ENCODE assay signal across 10 cellular contexts in the genomic region with DNA sequence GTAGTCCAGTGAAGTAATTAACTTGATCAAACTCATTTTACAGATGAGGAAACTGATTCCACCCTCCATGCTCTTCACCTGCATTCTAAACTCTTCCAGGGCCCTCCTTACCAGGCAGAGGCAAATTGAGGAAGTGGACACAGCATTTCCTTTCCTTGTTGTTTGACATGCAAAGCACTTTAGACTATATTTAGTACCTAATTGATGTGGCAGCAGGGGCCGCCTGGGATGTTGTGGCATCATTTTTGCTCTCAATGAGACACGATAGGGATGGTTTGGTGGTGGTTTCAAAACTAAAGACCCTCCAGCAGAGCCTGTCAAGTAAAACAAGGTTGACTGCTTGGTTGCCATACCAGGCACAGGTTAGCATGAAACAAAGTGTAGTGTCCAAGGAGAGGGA. TPM values are rescaled to one million over a fixed set of nuclear protein-coding genes. Genes with fewer than 3 reads are reported as not detected.
A peak's percentile ranks its signal among the peaks of the same experiment; 100 is the strongest.
DNase-seq lines count a peak whose midpoint lies in the region; ATAC-seq and TF ChIP-seq lines count a peak whose summit lies in the region.
"Had no signal": no experiment of that assay in that cellular context is flagged by ENCODE, and none has a peak within 500 bp of the region (broad histone marks: within the 10 kb centered on the region; RNA-seq: fewer than 3 reads in every experiment).

No MANE protein-coding gene starts in this region.

- H3K27ac Mint-ChIP-seq in stimulated activated naive CD8-positive, alpha-beta T cell treated with anti-CD3 and anti-CD28 coated beads, Interleukin-15, Interleukin-2, amounts not matched to agents 100 ng/mL and 50 ng/mL, for 24 hours, result peak overlapping the region; percentile 52
- H3K27ac Mint-ChIP-seq in IgD-negative memory B cell (peak overlapping the region; percentile 46 to 91 (median 87)), T-helper 17 cell (no peak overlapping the region), type B pancreatic cell (peak overlapping the region; percentile 12)

- H3K4me1 Mint-ChIP-seq in stimulated activated naive CD8-positive, alpha-beta T cell treated with anti-CD3 and anti-CD28 coated beads, Interleukin-15, Interleukin-2, amounts not matched to agents 100 ng/mL and 50 ng/mL, for 24 hours (ENCODE audit: low read depth), result peaks cover 38% of the 10 kb centered on the region
- H3K4me1 Mint-ChIP-seq in IgD-negative memory B cell (peaks cover 45 to 58% (median 53%) of the 10 kb centered on the region in 3 donors), T-helper 17 cell (peaks cover 14% of the 10 kb centered on the region), type B pancreatic cell (ENCODE audit: unreplicated experiment) (peaks cover 9% of the 10 kb centered on the region)

- no peaks in the 10 kb centered on the region for H3K9me3 ChIP-seq in T-helper 17 cell (ENCODE audit: control insufficient read depth, low read length, poor library complexity, severe bottlenecking)

- peaks cover 11% of the 10 kb centered on the region for H3K36me3 Mint-ChIP-seq in stimulated activated naive CD8-positive, alpha-beta T cell treated with anti-CD3 and anti-CD28 coated beads, Interleukin-15, Interleukin-2, amounts not matched to agents 100 ng/mL and 50 ng/mL, for 24 hours (ENCODE audit: low read depth)
- H3K36me3 Mint-ChIP-seq in IgD-negative memory B cell, result peaks cover 11% of the 10 kb centered on the region
- no peaks in the 10 kb centered on the region for H3K36me3 Mint-ChIP-seq in T-helper 17 cell (ENCODE audit: low read depth)
- H3K36me3 Mint-ChIP-seq in type B pancreatic cell, result peaks cover 17% of the 10 kb centered on the region

- in situ Hi-C loops in G401 (cut with HindIII; ENCODE audit: low sequenced_read_pairs), result no loop called here

- no peaks in the 10 kb centered on the region for H3K9me3 Mint-ChIP-seq in stimulated activated naive CD8-positive, alpha-beta T cell treated with anti-CD3 and anti-CD28 coated beads, Interleukin-15, Interleukin-2, amounts not matched to agents 100 ng/mL and 50 ng/mL, for 24 hours
- H3K9me3 Mint-ChIP-seq in IgD-negative memory B cell (no peaks in the 10 kb centered on the region), type B pancreatic cell (no peaks in the 10 kb centered on the region)

- no peak for DNase-seq in stimulated activated naive CD8-positive, alpha-beta T cell treated with anti-CD3 and anti-CD28 coated beads, Interleukin-15, Interleukin-2, amounts not matched to agents 100 U/mL and 50 U/mL, for 24 hours
- DNase-seq in T-helper 17 cell (no peak), type B pancreatic cell (ENCODE audit: extremely low spot score, unreplicated experiment) (no peak), G401 (ENCODE audit: low spot score) (no peak), NCI-H226 (no peak), HCEC 1CT (no peak)
- DNase-seq: IMR-90, left ventricle myocardium superior had no signal

- H3K27me3 Mint-ChIP-seq in stimulated activated naive CD8-positive, alpha-beta T cell treated with anti-CD3 and anti-CD28 coated beads, Interleukin-15, Interleukin-2, amounts not matched to agents 100 ng/mL and 50 ng/mL, for 24 hours, result no peaks in the 10 kb centered on the region
- H3K27me3 Mint-ChIP-seq in IgD-negative memory B cell (no peaks in the 10 kb centered on the region), T-helper 17 cell (no peaks in the 10 kb centered on the region), type B pancreatic cell (no peaks in the 10 kb centered on the region)

- no peak for TF ChIP-seq CTCF in type B pancreatic cell (conservative IDR thresholded peaks at IDR 0.05)

- ATAC-seq in stimulated activated naive CD8-positive, alpha-beta T cell treated with anti-CD3 and anti-CD28 coated beads, Interleukin-15, Interleukin-2, amounts not matched to agents 100 U/mL and 50 U/mL, for 24 hours, result no peak
- ATAC-seq in T-helper 17 cell, result peak; percentile 40
- ATAC-seq: left ventricle myocardium superior had no signal

- H3K4me3 Mint-ChIP-seq in stimulated activated naive CD8-positive, alpha-beta T cell treated with anti-CD3 and anti-CD28 coated beads, Interleukin-15, Interleukin-2, amounts not matched to agents 100 ng/mL and 50 ng/mL, for 24 hours, result no peak overlapping the region
- H3K4me3 Mint-ChIP-seq in IgD-negative memory B cell, result peak overlapping the region; percentile 66 to 97 (median 82)
- H3K4me3 Mint-ChIP-seq in T-helper 17 cell, result no peak overlapping the region
- H3K4me3 Mint-ChIP-seq in type B pancreatic cell, result no peak overlapping the region

RNA-seq across cellular contexts. Expression of gene SIPA1L3, which starts 7.9 kb away (rescaled TPM):
- polyA plus RNA-seq in IgD-negative memory B cell, result 13.6 TPM
- total RNA-seq in T-helper 17 cell, result 10 to 100 TPM; 29.5 to 32.2 TPM
- total RNA-seq in type B pancreatic cell (ENCODE audit: low replicate concordance), result 53.7 and 62.6 TPM in 2 replicates
- total RNA-seq in G401 (2014; rRNA removed; shearing (Covaris generic)), result 5.5 and 8.1 TPM in 2 replicates

RNA-seq across cellular contexts. Expression of gene WDR87, which starts 8.5 kb away (rescaled TPM):
- not detected for polyA plus RNA-seq in IgD-negative memory B cell
- total RNA-seq in T-helper 17 cell (not detected), type B pancreatic cell (ENCODE audit: low replicate concordance) (not detected in 2 replicates)
- total RNA-seq in G401 (2014; rRNA removed; shearing (Covaris generic)), result not detected in 2 replicates
- total RNA-seq: IMR-90, left ventricle myocardium superior had no signal
- polyA plus RNA-seq: IMR-90 had no signal

Comparison
In these comparisons a context has a peak if more than half of its experiments do, and no peak if none do; other contexts are left out.
1. H3K4me3 Mint-ChIP-seq: peak in IgD-negative memory B cell (4 of 4); none in stimulated activated naive CD8-positive, alpha-beta T cell treated with anti-CD3 and anti-CD28 coated beads, Interleukin-15, Interleukin-2, amounts not matched to agents 100 ng/mL and 50 ng/mL, for 24 hours (single experiment), T-helper 17 cell (single experiment) and type B pancreatic cell (single experiment).